1 cellular context compared by ENCODE assay signal in genomic region chr22:20116951-20117645, GRCh38.
TF ChIP-seq lines count a peak whose summit lies in the region.

Gene TRMT2A, minus strand, starts transcription at chr22:20117226. Its CDS starts 320 bp downstream, at chr22:20116906.

TF ChIP-seq in H1, 55 proteins besides CTCF, POLR2A, EP300 and RAD21 (continued from another document):
- no peak for TF ChIP-seq CBX5 (IDR thresholded peaks at IDR 0.05; ENCODE audit: low read depth, low read length)
- TF ChIP-seq RFX5 (IDR thresholded peaks at IDR 0.05; ENCODE audit: borderline replicate concordance, low read depth, low read length) = no peak
- TF ChIP-seq CHD7 (IDR thresholded peaks at IDR 0.05; ENCODE audit: insufficient replicate concordance, low read length) = no peak
- no peak; the same call in 1 of the 2 replicates for TF ChIP-seq JUND (IDR thresholded peaks at IDR 0.05; ENCODE audit: low read length)
- TF ChIP-seq SP4 (IDR thresholded peaks at IDR 0.05; ENCODE audit: low read length) = peak; percentile 52; the same call in 1 of the 2 replicates
- peak; percentile 20; the same call in 1 of the 2 replicates for TF ChIP-seq SIX5 (IDR thresholded peaks at IDR 0.05; ENCODE audit: low read depth, low read length)
- peak; percentile 75 for TF ChIP-seq CHD2 (IDR thresholded peaks at IDR 0.05; ENCODE audit: low read length)
- no peak for TF ChIP-seq SUZ12 (IDR thresholded peaks at IDR 0.05; ENCODE audit: low read length)
- TF ChIP-seq TCF12 (IDR thresholded peaks at IDR 0.05; ENCODE audit: low read depth, low read length) = no peak
- peak; percentile 76; the same call in 1 of the 2 replicates for TF ChIP-seq KDM5A (IDR thresholded peaks at IDR 0.05; ENCODE audit: low read length)
- TF ChIP-seq KDM1A (IDR thresholded peaks at IDR 0.05; ENCODE audit: borderline replicate concordance, low read length) = no peak
- TF ChIP-seq EGR1 (IDR thresholded peaks at IDR 0.05; ENCODE audit: borderline replicate concordance, low read depth, low read length) = no peak
- no peak for TF ChIP-seq FOSL1 (IDR thresholded peaks at IDR 0.05; ENCODE audit: insufficient read depth, low read depth, low read length)
- TF ChIP-seq ATF2 (IDR thresholded peaks at IDR 0.05; ENCODE audit: low read length) = no peak
- TF ChIP-seq TEAD4 (IDR thresholded peaks at IDR 0.05; ENCODE audit: low read depth, low read length) = peak; percentile 49; the same call in 1 of the 2 replicates
- no peak for TF ChIP-seq SIRT6 (IDR thresholded peaks at IDR 0.05; ENCODE audit: low read length)
- TF ChIP-seq BRCA1 (IDR thresholded peaks at IDR 0.05; ENCODE audit: low read depth, low read length) = peak; percentile 29; the same call in 1 of the 2 replicates
- TF ChIP-seq GTF2F1 (IDR thresholded peaks at IDR 0.05; ENCODE audit: borderline replicate concordance, low read depth, low read length) = no peak
- TF ChIP-seq YY1 (IDR thresholded peaks at IDR 0.05; ENCODE audit: low read depth, low read length) = no peak
- TF ChIP-seq SIN3A (conservative IDR thresholded peaks at IDR 0.05 in 1 of 2, IDR thresholded peaks at IDR 0.05 in 1 of 2; ENCODE audit: low read depth in 1 of 2, low read length in 2 of 2) = peak; percentile 36 to 91; a peak in 2 of 4 replicates
- no peak for TF ChIP-seq CEBPB (IDR thresholded peaks at IDR 0.05; ENCODE audit: low read depth, low read length)
- no peak for TF ChIP-seq CBX8 (IDR thresholded peaks at IDR 0.05; ENCODE audit: borderline replicate concordance, low read depth, low read length)
- no peak for TF ChIP-seq POU5F1 (IDR thresholded peaks at IDR 0.05; ENCODE audit: low read depth, low read length)
- no peak for TF ChIP-seq RNF2 (IDR thresholded peaks at IDR 0.05; ENCODE audit: borderline replicate concordance, low read depth, low read length, missing control alignments, poor library complexity, severe bottlenecking)
- TF ChIP-seq PHF8 (conservative IDR thresholded peaks at IDR 0.05; ENCODE audit: low read depth, low read length) = peak; percentile 65
- peak; percentile 97; the same call in 1 of the 2 replicates for TF ChIP-seq MAX (IDR thresholded peaks at IDR 0.05)
- peak; percentile 98 for TF ChIP-seq CREB1 (IDR thresholded peaks at IDR 0.05)
- peak; percentile 82 for TF ChIP-seq TAF1 (IDR thresholded peaks at IDR 0.05; ENCODE audit: low read depth, low read length)
- no peak for TF ChIP-seq NANOG (IDR thresholded peaks at IDR 0.05; ENCODE audit: insufficient read depth, low read depth, low read length, poor library complexity, severe bottlenecking)
- TF ChIP-seq SRF (IDR thresholded peaks at IDR 0.05; ENCODE audit: low read depth, low read length) = peak; percentile 73
- TF ChIP-seq JUN (IDR thresholded peaks at IDR 0.05; ENCODE audit: low read depth, low read length) = no peak
- TF ChIP-seq TBP (IDR thresholded peaks at IDR 0.05; ENCODE audit: low read depth, low read length) = peak; percentile 79
- peak; percentile 88 for TF ChIP-seq SP2 (IDR thresholded peaks at IDR 0.05; ENCODE audit: low read length)
- no peak for TF ChIP-seq MAFK (IDR thresholded peaks at IDR 0.05; ENCODE audit: low read depth, low read length)
- no peak for TF ChIP-seq BCL11A (IDR thresholded peaks at IDR 0.05; ENCODE audit: low read depth in 2 of 2, low read length in 2 of 2)
- TF ChIP-seq TAF7 (optimal IDR thresholded peaks at IDR 0.05; ENCODE audit: borderline replicate concordance, low read depth, low read length) = peak; percentile 66
- 0 out of 2 replicates have a peak, but pooled peaks have one; percentile 35 for TF ChIP-seq USF2 (IDR thresholded peaks at IDR 0.05; ENCODE audit: low read length)
- TF ChIP-seq RBBP5 (IDR thresholded peaks at IDR 0.05; ENCODE audit: borderline replicate concordance, low read depth, low read length) = peak; percentile 72; the same call in 1 of the 2 replicates
- TF ChIP-seq EZH2 (IDR thresholded peaks at IDR 0.05; ENCODE audit: low read depth, low read length, severe bottlenecking) = no peak
- TF ChIP-seq POLR2AphosphoS5 (IDR thresholded peaks at IDR 0.05; ENCODE audit: low read depth, low read length) = no peak; the same call in none of the 2 replicates
- peak; percentile 96 for TF ChIP-seq E2F6 (IDR thresholded peaks at IDR 0.05)
- TF ChIP-seq CTBP2 (IDR thresholded peaks at IDR 0.05; ENCODE audit: borderline replicate concordance, insufficient read depth, insufficient read length, low read length) = no peak
- peak; percentile 59; the same call in 1 of the 2 replicates for TF ChIP-seq RXRA (IDR thresholded peaks at IDR 0.05; ENCODE audit: insufficient read depth, low read depth, low read length)
- no peak for TF ChIP-seq HDAC6 (IDR thresholded peaks at IDR 0.05; ENCODE audit: low read depth, low read length)
- no peak for TF ChIP-seq KDM4A (IDR thresholded peaks at IDR 0.05; ENCODE audit: low read depth, low read length, severe bottlenecking)
- TF ChIP-seq NRF1 (IDR thresholded peaks at IDR 0.05; ENCODE audit: low read depth, low read length) = peak; percentile 61
- TF ChIP-seq ASH2L (IDR thresholded peaks at IDR 0.05; ENCODE audit: low read length) = no peak
- peak; percentile 20; the same call in 1 of the 2 replicates for TF ChIP-seq BACH1 (IDR thresholded peaks at IDR 0.05; ENCODE audit: low read length)
- peak; percentile 78 for TF ChIP-seq GABPA (IDR thresholded peaks at IDR 0.05; ENCODE audit: borderline replicate concordance, insufficient read depth, low read length)
